8 cellular contexts compared by ENCODE assay signal in genomic region chr15:39629376-39629775, GRCh38. TPM values are rescaled to one million over a fixed set of nuclear protein-coding genes. Genes with fewer than 3 reads are reported as not detected.
DNase-seq lines count a peak whose midpoint lies in the region; ATAC-seq and TF ChIP-seq lines count a peak whose summit lies in the region.

No MANE protein-coding gene starts in this region.

- H3K36me3 Mint-ChIP-seq in HFFc6 (ENCODE audit: low read depth): 0 out of 2 replicates have a peak, but pooled peaks cover 10% of the 10 kb centered on the region
- H3K36me3 Mint-ChIP-seq in central memory CD8-positive, alpha-beta T cell (ENCODE audit: insufficient read depth): peaks cover 10% of the 10 kb centered on the region
- peaks cover 0 to 5% of the 10 kb centered on the region in 2 donors for H3K36me3 Mint-ChIP-seq in stimulated activated naive B cell treated with anti-CD40 and anti-IgM and Interleukin-4, amounts not matched to agents 10 μg/mL and 1 μg/mL and 100 μg/mL, for 72 hours

- H3K4me1 Mint-ChIP-seq in HFFc6 (ENCODE audit: low read depth): peaks cover 72% of the 10 kb centered on the region
- peaks cover 69% of the 10 kb centered on the region for H3K4me1 Mint-ChIP-seq in central memory CD8-positive, alpha-beta T cell
- H3K4me1 Mint-ChIP-seq in stimulated activated naive B cell treated with anti-CD40 and anti-IgM and Interleukin-4, amounts not matched to agents 10 μg/mL and 1 μg/mL and 100 μg/mL, for 72 hours: peaks cover 11 to 17% of the 10 kb centered on the region in 2 donors

- peak overlapping the region; percentile 39 for H3K27ac Mint-ChIP-seq in HFFc6
- peak overlapping the region; percentile 100 for H3K27ac Mint-ChIP-seq in central memory CD8-positive, alpha-beta T cell (ENCODE audit: low read depth)
- no peak overlapping the region for H3K27ac Mint-ChIP-seq in stimulated activated naive B cell treated with anti-CD40 and anti-IgM and Interleukin-4, amounts not matched to agents 10 μg/mL and 1 μg/mL and 100 μg/mL, for 72 hours

- peak; percentile 61 for ATAC-seq in central memory CD8-positive, alpha-beta T cell (replicated peaks; ENCODE audit: extremely low read depth, poor library complexity, severe bottlenecking)
- no peak for ATAC-seq in HG03135 (IDR thresholded peaks at IDR 0.05; ENCODE audit: unreplicated experiment)
- ATAC-seq in stimulated activated naive B cell treated with anti-CD40 and anti-IgM and Interleukin-4, amounts not matched to agents 10 μg/mL and 1 μg/mL and 100 μg/mL, for 72 hours (replicated peaks): no peak

- H3K27me3 Mint-ChIP-seq in HFFc6 (ENCODE audit: insufficient read depth): peaks cover 2% of the 10 kb centered on the region
- H3K27me3 Mint-ChIP-seq in central memory CD8-positive, alpha-beta T cell: no peaks in the 10 kb centered on the region
- no peaks in the 10 kb centered on the region for H3K27me3 Mint-ChIP-seq in stimulated activated naive B cell treated with anti-CD40 and anti-IgM and Interleukin-4, amounts not matched to agents 10 μg/mL and 1 μg/mL and 100 μg/mL, for 72 hours

- DNase-seq in HFFc6 (no peak), superior temporal gyrus (ENCODE audit: extremely low spot score) (no peak), NCI-H748 (lab: John Stamatoyannopoulos, UW; ENCODE audit: unreplicated experiment) (no peak)
- DNase-seq in activated CD4-positive, alpha-beta T cell treated with anti-CD3 and anti-CD28 coated beads for 48 hours: peak; percentile 71
- peak; percentile 33 to 61 for DNase-seq in central memory CD8-positive, alpha-beta T cell (ENCODE audit: low spot score in 2 of 2)
- peak; percentile 61 for DNase-seq in stimulated activated CD4-positive, alpha-beta T cell treated with anti-CD3 and anti-CD28 coated beads, Interleukin-4, amount 100 ng/mL, for 24 hours
- DNase-seq in stimulated activated naive B cell treated with anti-CD40 and anti-IgM and Interleukin-4, amounts not matched to agents 10 μg/mL and 1 μg/mL and 100 μg/mL, for 72 hours: no peak

- no peaks in the 10 kb centered on the region for H3K9me3 Mint-ChIP-seq in HFFc6
- H3K9me3 Mint-ChIP-seq in central memory CD8-positive, alpha-beta T cell: no peaks in the 10 kb centered on the region
- peaks cover 0 to 2% of the 10 kb centered on the region in 2 donors for H3K9me3 Mint-ChIP-seq in stimulated activated naive B cell treated with anti-CD40 and anti-IgM and Interleukin-4, amounts not matched to agents 10 μg/mL and 1 μg/mL and 100 μg/mL, for 72 hours

- no peak for TF ChIP-seq CTCF in HFFc6 (IDR thresholded peaks at IDR 0.05)

- no peak overlapping the region for H3K4me3 Mint-ChIP-seq in HFFc6
- peak overlapping the region; percentile 54 for H3K4me3 Mint-ChIP-seq in central memory CD8-positive, alpha-beta T cell
- H3K4me3 Mint-ChIP-seq in stimulated activated naive B cell treated with anti-CD40 and anti-IgM and Interleukin-4, amounts not matched to agents 10 μg/mL and 1 μg/mL and 100 μg/mL, for 72 hours: no peak overlapping the region

RNA-seq across cellular contexts. Expression of gene THBS1, which starts 48.5 kb away (rescaled TPM):
- total RNA-seq in HFFc6 (2021; fragmentation: NEBNext Ultra II Directional; extraction: Animal tissue kit (Norgen Biotek cat#: 25700)): 1,000 to 10,000 TPM; 7,606 to 9,130 (median 7,816) TPM

Comparison
In these comparisons a context has a peak if more than half of its experiments do, and no peak if none do; other contexts are left out.
1. DNase-seq: peak in activated CD4-positive, alpha-beta T cell treated with anti-CD3 and anti-CD28 coated beads for 48 hours (single experiment), central memory CD8-positive, alpha-beta T cell (2 of 2) and stimulated activated CD4-positive, alpha-beta T cell treated with anti-CD3 and anti-CD28 coated beads, Interleukin-4, amount 100 ng/mL, for 24 hours (single experiment); none in HFFc6 (single experiment), superior temporal gyrus (single experiment), stimulated activated naive B cell treated with anti-CD40 and anti-IgM and Interleukin-4, amounts not matched to agents 10 μg/mL and 1 μg/mL and 100 μg/mL, for 72 hours (single experiment) and NCI-H748 (single experiment).